ENCODE assay signal across 8 cellular contexts in genomic region chr20:49216991-49217578, GRCh38. TPM values are rescaled to one million over a fixed set of nuclear protein-coding genes. Genes with fewer than 3 reads are reported as not detected.
DNase-seq lines count a peak whose midpoint lies in the region; ATAC-seq lines count a peak whose summit lies in the region.

No MANE protein-coding gene starts in this region.

- no peak overlapping the region for H2BK12ac ChIP-seq in mesenchymal stem cell (ENCODE audit: low read length in 2 of 2)

- no peak for ATAC-seq in HG02642 (IDR thresholded peaks at IDR 0.05; ENCODE audit: poor library complexity, unreplicated experiment)

- H3K4ac ChIP-seq in mesenchymal stem cell (ENCODE audit: low read depth in 1 of 2, low read length in 2 of 2) = no peak overlapping the region

- H2AFZ ChIP-seq in mesenchymal stem cell (ENCODE audit: low read depth, low read length) = no peak overlapping the region

- H2BK15ac ChIP-seq in mesenchymal stem cell (ENCODE audit: low read depth, poor library complexity, severe bottlenecking) = no peak overlapping the region

- H2BK5ac ChIP-seq in mesenchymal stem cell (ENCODE audit: low read depth, low read length, poor library complexity, severe bottlenecking) = no peak overlapping the region

- H3K36me3 ChIP-seq in effector memory CD4-positive, alpha-beta T cell (ENCODE audit: control insufficient read depth, insufficient read depth, low read length) = peaks cover 9% of the 10 kb centered on the region
- H3K36me3 ChIP-seq in mesenchymal stem cell (ENCODE audit: control insufficient read depth in 1 of 2, insufficient read depth in 2 of 2, low read depth in 1 of 2, low read length in 2 of 2) = peaks cover 9 to 10% of the 10 kb centered on the region in 2 experiments

- peak overlapping the region; percentile 50 for H3K9ac ChIP-seq in mesenchymal stem cell (ENCODE audit: low read length)

- H3K27ac ChIP-seq in effector memory CD4-positive, alpha-beta T cell (ENCODE audit: insufficient read depth, low read length, poor library complexity, severe bottlenecking) = no peak overlapping the region
- no peak overlapping the region for H3K27ac ChIP-seq in mesenchymal stem cell (ENCODE audit: low read length, poor library complexity, severe bottlenecking)

- H2AK5ac ChIP-seq in mesenchymal stem cell (ENCODE audit: low read length, severe bottlenecking) = no peak overlapping the region

- H3K27me3 ChIP-seq in effector memory CD4-positive, alpha-beta T cell (replicated peaks; ENCODE audit: control insufficient read depth, insufficient read depth, low read length, poor library complexity, severe bottlenecking) = no peaks in the 10 kb centered on the region
- no peaks in the 10 kb centered on the region for H3K27me3 ChIP-seq in mesenchymal stem cell (ENCODE audit: control insufficient read depth in 1 of 2, insufficient read depth in 1 of 2, low read length in 2 of 2)

- peak; percentile 72 for DNase-seq in D341Med (ENCODE audit: low spot score)
- DNase-seq in HuH-7.5 (ENCODE audit: low spot score) = peak; percentile 68
- DNase-seq in NOMO-1 treated with DMSO at 0.1 percent for 48 hours (lab: John Stamatoyannopoulos, UW; ENCODE audit: unreplicated experiment) = peak; percentile 82
- DNase-seq in activated CD8-positive, alpha-beta memory T cell treated with anti-CD3 and anti-CD28 coated beads for 1 hour (ENCODE audit: extremely low read depth in 1 of 2, low read depth in 1 of 2) = peak; percentile 91 to 93
- peak; percentile 77 to 90 (median 87) for DNase-seq in effector memory CD4-positive, alpha-beta T cell
- DNase-seq in mesenchymal stem cell = peak; percentile 86
- peak; percentile 96 for DNase-seq in stimulated activated CD8-positive, alpha-beta memory T cell treated with anti-CD3 and anti-CD28 coated beads, Interleukin-15, amount 100 ng/mL, for 1 hour (ENCODE audit: low read depth)

- H3K4me2 ChIP-seq in mesenchymal stem cell (ENCODE audit: low read length, poor library complexity, severe bottlenecking) = peak overlapping the region; percentile 36

- no peak overlapping the region for H3K18ac ChIP-seq in mesenchymal stem cell (ENCODE audit: low read depth in 1 of 2, low read length in 2 of 2)

- H2BK120ac ChIP-seq in mesenchymal stem cell (ENCODE audit: low read depth, low read length) = no peak overlapping the region

- H3K9me3 ChIP-seq in effector memory CD4-positive, alpha-beta T cell (ENCODE audit: control insufficient read depth, low read length) = no peaks in the 10 kb centered on the region
- H3K9me3 ChIP-seq in mesenchymal stem cell (ENCODE audit: control insufficient read depth, low read length) = no peaks in the 10 kb centered on the region

- peaks cover 7% of the 10 kb centered on the region for H3K79me1 ChIP-seq in mesenchymal stem cell (replicated peaks; ENCODE audit: low read length, poor library complexity, severe bottlenecking)

- no peak overlapping the region for H3K23ac ChIP-seq in mesenchymal stem cell (ENCODE audit: low read length in 2 of 2)

- no peak overlapping the region for H3K4me3 ChIP-seq in effector memory CD4-positive, alpha-beta T cell (ENCODE audit: insufficient read depth, low read depth, low read length, poor library complexity, severe bottlenecking)
- H3K4me3 ChIP-seq in mesenchymal stem cell (ENCODE audit: insufficient read depth in 1 of 2, low read depth in 1 of 2, low read length in 2 of 2) = peak overlapping the region in 1 of 2 experiments; percentile 34

- no peak overlapping the region for H4K8ac ChIP-seq in mesenchymal stem cell (ENCODE audit: low read length)

- H3K4me1 ChIP-seq in effector memory CD4-positive, alpha-beta T cell (ENCODE audit: control insufficient read depth, insufficient read depth, low read length, poor library complexity, severe bottlenecking) = peaks cover 8% of the 10 kb centered on the region
- H3K4me1 ChIP-seq in mesenchymal stem cell (ENCODE audit: control insufficient read depth, insufficient read depth, low read depth, low read length) = peaks cover 9% of the 10 kb centered on the region

- WGBS in mesenchymal stem cell = 0% methylated on average over 3 of the region's 11 CpGs

- H3K14ac ChIP-seq in mesenchymal stem cell (ENCODE audit: low read length in 2 of 2) = no peak overlapping the region

- no peak overlapping the region for H4K91ac ChIP-seq in mesenchymal stem cell (ENCODE audit: low read length)

RNA-seq across cellular contexts. Expression of gene DDX27, which starts 2.1 kb away (rescaled TPM):
- polyA plus RNA-seq in mesenchymal stem cell (2013, experiment 1 of 2) = 34.0 TPM
- 31.9 TPM for polyA plus RNA-seq in mesenchymal stem cell (2013, experiment 2 of 2)

RNA-seq across cellular contexts. Expression of gene STAU1, which starts 29.0 kb away (rescaled TPM):
- 80.8 TPM for polyA plus RNA-seq in mesenchymal stem cell (2013, experiment 1 of 2)
- polyA plus RNA-seq in mesenchymal stem cell (2013, experiment 2 of 2) = 80.1 TPM
